Comparison of ENCODE assay signal across 8 cellular contexts in genomic region chr2:118089015-118089800, GRCh38. TPM values are rescaled to one million over a fixed set of nuclear protein-coding genes. Genes with fewer than 3 reads are reported as not detected.
DNase-seq lines count a peak whose midpoint lies in the region; ATAC-seq, FAIRE-seq and TF ChIP-seq lines count a peak whose summit lies in the region.

No MANE protein-coding gene starts in this region.

- intact Hi-C loops in mammary epithelial cell (cut with micrococcal nuclease) (loop anchor here (1.0 to 10.0 kb wide), 3 partner anchors 24 to 96 kb away; no protein-coding TSS in a partner anchor), kidney (cut with DNase I) (no loop called here)

- peak overlapping the region; percentile 89 for H3K4me2 ChIP-seq in mammary epithelial cell (ENCODE audit: insufficient read depth, low read depth, low read length)

- H3K27ac ChIP-seq in AG04450 (ENCODE audit: low read depth, low read length) = no peak overlapping the region
- peak overlapping the region; percentile 72 for H3K27ac ChIP-seq in RWPE1
- peak overlapping the region; percentile 98 for H3K27ac ChIP-seq in mammary epithelial cell (ENCODE audit: insufficient read depth, low read depth, low read length)
- H3K27ac ChIP-seq in kidney (ENCODE audit: low read depth in 2 of 2, low read length in 2 of 2) = peak overlapping the region; percentile 70 to 75

- FAIRE-seq in GM18507 (lab: Jason Lieb, UNC) (peak; percentile 72), kidney (lab: Jason Lieb, UNC) (no peak)

- 5% methylated on average over 12 of the region's 12 CpGs for WGBS in mammary epithelial cell (ENCODE audit: low coverage, missing lambda C conversion rate)

- H3K4me3 ChIP-seq in AG04450 (ENCODE audit: low read depth, low read length) (peak overlapping the region; percentile 82), mammary epithelial cell (replicated peaks in 1 of 3; ENCODE audit: insufficient read depth in 1 of 3, low read depth in 2 of 3, low read length in 3 of 3) (peak overlapping the region; percentile 81 to 93 (median 89)), kidney (ENCODE audit: low read length in 2 of 2) (peak overlapping the region; percentile 91 to 96)

- DNase-seq in AG04450 (ENCODE audit: low read depth, low spot score) = no peak
- no peak for DNase-seq in GM18507 (ENCODE audit: extremely low spot score, insufficient read length, low read depth)
- peak; percentile 42 for DNase-seq in RWPE1 (ENCODE audit: low spot score)
- DNase-seq in mammary epithelial cell = peak; percentile 68
- peak; percentile 59 for DNase-seq in kidney
- peak; percentile 22 for DNase-seq in stimulated activated CD4-positive, alpha-beta T cell treated with anti-CD3 and anti-CD28 coated beads, Interleukin-1b, Interleukin-23, amount 100 ng/mL, for 48 hours
- no peak for DNase-seq in KG1 (lab: John Stamatoyannopoulos, UW)

- H3K36me3 ChIP-seq in mammary epithelial cell (ENCODE audit: insufficient read depth, low read length) = no peaks in the 10 kb centered on the region
- H3K36me3 ChIP-seq in kidney (ENCODE audit: control insufficient read depth in 1 of 2, insufficient read depth in 2 of 2, low read length in 2 of 2) = no peaks in the 10 kb centered on the region

- BruUV-seq in mammary epithelial cell (replicated peaks; lab: Mats Ljungman, UMichigan) = TSS peak; percentile 57

- H3K9me3 ChIP-seq in AG04450 (ENCODE audit: control insufficient read depth, insufficient read depth, low read length) (no peaks in the 10 kb centered on the region), mammary epithelial cell (replicated peaks; ENCODE audit: insufficient read depth, low read length) (no peaks in the 10 kb centered on the region), kidney (ENCODE audit: control insufficient read depth in 1 of 2, low read length in 2 of 2) (no peaks in the 10 kb centered on the region)

- TF ChIP-seq CTCF in AG04450 (IDR thresholded peaks at IDR 0.05; ENCODE audit: low read depth, low read length) (peak; percentile 23), RWPE1 (conservative IDR thresholded peaks at IDR 0.05; ENCODE audit: low read depth) (peak; percentile 19; the same call in 1 of the 2 replicates), mammary epithelial cell (conservative IDR thresholded peaks at IDR 0.05 in 1 of 2, IDR thresholded peaks at IDR 0.05 in 1 of 2; ENCODE audit: extremely low read depth in 1 of 2, insufficient read depth in 1 of 2, low read depth in 1 of 2, low read length in 2 of 2) (peak; percentile 24 to 26), kidney (IDR thresholded peaks at IDR 0.05; ENCODE audit: borderline replicate concordance, extremely low read depth, insufficient read depth) (peak; percentile 21)

- CTCF ChIA-PET in AG04450 (lab: Charles Lee) (interaction anchor here (1.1 to 1.4 kb wide), 3 partner anchors 11 to 75 kb away, joined by 3 to 4 read pairs (median 3); no protein-coding TSS in a partner anchor), RWPE1 (lab: Yijun Ruan, JAX) (interaction anchor here (1.0 kb wide), 2 partner anchors 11 to 43 kb away, joined by 3 to 5 read pairs; no protein-coding TSS in a partner anchor), mammary epithelial cell (lab: Charles Lee; ENCODE audit: low non-redundant PET) (interaction anchor here (0.6 to 1.0 kb wide), 4 partner anchors 21 to 108 kb away, joined by 3 to 4 read pairs (median 4); no protein-coding TSS in a partner anchor)

- H3K9ac ChIP-seq in mammary epithelial cell (ENCODE audit: insufficient read depth, low read length) = peak overlapping the region; percentile 100
- H3K9ac ChIP-seq in kidney (ENCODE audit: low read length in 2 of 2) = peak overlapping the region; percentile 50 to 83

- peak overlapping the region; percentile 90 for H2AFZ ChIP-seq in mammary epithelial cell (ENCODE audit: low read depth, low read length)

- POLR2A ChIA-PET in AG04450 (lab: Yijun Ruan, JAX) = no interaction called here
- POLR2A ChIA-PET in RWPE1 (lab: Yijun Ruan, JAX; ENCODE audit: low non-redundant PET) = no interaction called here

- in situ Hi-C loops in mammary epithelial cell (cut with MboI; ENCODE audit: low sequenced_read_pairs in 2 of 2) = no loop called here

- peaks cover 11% of the 10 kb centered on the region for H3K4me1 ChIP-seq in mammary epithelial cell (ENCODE audit: insufficient read depth, low read length)
- peaks cover 7 to 14% of the 10 kb centered on the region in 2 donors for H3K4me1 ChIP-seq in kidney (ENCODE audit: control insufficient read depth in 1 of 2, insufficient read depth in 1 of 2, low read depth in 1 of 2, low read length in 2 of 2)

- peak; percentile 27 for ATAC-seq in HG03066 (IDR thresholded peaks at IDR 0.05; ENCODE audit: low read depth, unreplicated experiment)

- no peaks in the 10 kb centered on the region for H4K20me1 ChIP-seq in mammary epithelial cell (ENCODE audit: insufficient read depth, low read length)

- H3K79me2 ChIP-seq in mammary epithelial cell (ENCODE audit: insufficient read depth, low read length) = peaks cover 56% of the 10 kb centered on the region

- H3K27me3 ChIP-seq in AG04450 (ENCODE audit: control insufficient read depth, insufficient read depth, low read length) (no peaks in the 10 kb centered on the region), mammary epithelial cell (ENCODE audit: insufficient read depth, low read length) (no peaks in the 10 kb centered on the region)

- dilution Hi-C loops in mammary epithelial cell (cut with HindIII; ENCODE audit: low sequenced_read_pairs) = no loop called here

RNA-seq across cellular contexts. Expression of gene INSIG2, which starts 0.9 kb away (rescaled TPM):
- polyA plus RNA-seq in AG04450 (2011; rRNA removed) = 12.8 and 19.3 TPM in 2 replicates
- polyA minus RNA-seq in AG04450 (2011; rRNA and poly(A)+ RNA removed) = 5.9 and 8.6 TPM in 2 replicates
- 10 to 100 TPM; 10.5 to 19.8 TPM for total RNA-seq in mammary epithelial cell
- polyA plus RNA-seq in mammary epithelial cell = 17.6 TPM
- polyA minus RNA-seq in mammary epithelial cell = 59.3 TPM
- 29.0 TPM for total RNA-seq in kidney
- 18.4 TPM for polyA plus RNA-seq in kidney (ENCODE audit: insufficient read depth, low read depth, low replicate concordance)

Comparison
In these comparisons a context has a peak if more than half of its experiments do, and no peak if none do; other contexts are left out.
1. DNase-seq: peak in RWPE1 (single experiment), mammary epithelial cell (single experiment), kidney (single experiment) and stimulated activated CD4-positive, alpha-beta T cell treated with anti-CD3 and anti-CD28 coated beads, Interleukin-1b, Interleukin-23, amount 100 ng/mL, for 48 hours (single experiment); none in AG04450 (single experiment), GM18507 (single experiment) and KG1 (single experiment).
2. Peak in every context shown above with its lines, with median percentiles within 50 percentile points of each other: H3K4me3 ChIP-seq and CTCF ChIP-seq.